In genomic region chr12:112828534-112828933, GRCh38 we compare ENCODE assay signal across 24 cellular contexts. TPM values are rescaled to one million over a fixed set of nuclear protein-coding genes. Genes with fewer than 3 reads are reported as not detected.
"Had no signal": no experiment of that assay in that cellular context is flagged by ENCODE, and none has a peak within 500 bp of the region (broad histone marks: within the 10 kb centered on the region; RNA-seq: fewer than 3 reads in every experiment).

No MANE protein-coding gene starts in this region.

- H3K36me3 Mint-ChIP-seq: activated naive CD4-positive, alpha-beta T cell treated with anti-CD3 and anti-CD28 coated beads, Interleukin-2, amount 50 U/mL, for 24 hours; naive thymus-derived CD4-positive, alpha-beta T cell; stimulated activated effector memory CD8-positive, alpha-beta T cell treated with anti-CD3 and anti-CD28 coated beads, Interleukin-12 subunit alpha, Interleukin-12 subunit beta, amount 100 ng/mL, for 72 hours had no signal

- H3K9me3 Mint-ChIP-seq: activated naive CD4-positive, alpha-beta T cell treated with anti-CD3 and anti-CD28 coated beads, Interleukin-2, amount 50 U/mL, for 24 hours; naive thymus-derived CD4-positive, alpha-beta T cell; neural crest cell; stimulated activated effector memory CD8-positive, alpha-beta T cell treated with anti-CD3 and anti-CD28 coated beads, Interleukin-12 subunit alpha, Interleukin-12 subunit beta, amount 100 ng/mL, for 72 hours; stimulated activated naive CD8-positive, alpha-beta T cell treated with anti-CD3 and anti-CD28 coated beads, Interleukin-15, amount 100 ng/mL, for 72 hours had no signal

- DNase-seq: activated CD4-positive, alpha-beta T cell treated with anti-CD3 and anti-CD28 coated beads, Interleukin-2, amount 50 U/mL, for 1 hour; activated CD4-positive, CD25-positive, alpha-beta regulatory T cell treated with anti-CD3 and anti-CD28 coated beads, Interleukin-2, amount 50 U/mL, for 72 hours; activated CD8-positive, alpha-beta T cell treated with anti-CD3 and anti-CD28 coated beads, Interleukin-2, amount 10 ng/mL, durations not matched to agents 7 days and 5 days; activated gamma-delta T cell treated with Interleukin-2 at 50 U/mL for 16 hours; aorta; brain microvascular endothelial cell; caudate nucleus; dermis blood vessel endothelial cell; effector CD8-positive, alpha-beta T cell; foreskin melanocyte; hippocampal formation; left ventricle myocardium inferior; naive thymus-derived CD4-positive, alpha-beta T cell; posterior cingulate gyrus; right lobe of liver; small intestine; stimulated activated CD4-positive, alpha-beta T cell treated with anti-CD3 and anti-CD28 coated beads, Interleukin-2, amount 100 ng/mL, for 24 hours; stimulated activated naive CD8-positive, alpha-beta T cell treated with anti-CD3 and anti-CD28 coated beads, Interleukin-15, amount 100 ng/mL, for 72 hours; tibial artery; WERI-Rb-1 had no signal

- H3K4me3 Mint-ChIP-seq: activated CD8-positive, alpha-beta T cell treated with anti-CD3 and anti-CD28 coated beads, Interleukin-2, amount 10 ng/mL, durations not matched to agents 7 days and 5 days; activated naive CD4-positive, alpha-beta T cell treated with anti-CD3 and anti-CD28 coated beads, Interleukin-2, amount 50 U/mL, for 24 hours; naive thymus-derived CD4-positive, alpha-beta T cell; neural crest cell; stimulated activated effector memory CD8-positive, alpha-beta T cell treated with anti-CD3 and anti-CD28 coated beads, Interleukin-12 subunit alpha, Interleukin-12 subunit beta, amount 100 ng/mL, for 72 hours; stimulated activated naive CD8-positive, alpha-beta T cell treated with anti-CD3 and anti-CD28 coated beads, Interleukin-15, amount 100 ng/mL, for 72 hours had no signal

- H3K4me1 Mint-ChIP-seq: activated naive CD4-positive, alpha-beta T cell treated with anti-CD3 and anti-CD28 coated beads, Interleukin-2, amount 50 U/mL, for 24 hours; naive thymus-derived CD4-positive, alpha-beta T cell; neural crest cell; stimulated activated effector memory CD8-positive, alpha-beta T cell treated with anti-CD3 and anti-CD28 coated beads, Interleukin-12 subunit alpha, Interleukin-12 subunit beta, amount 100 ng/mL, for 72 hours; stimulated activated naive CD8-positive, alpha-beta T cell treated with anti-CD3 and anti-CD28 coated beads, Interleukin-15, amount 100 ng/mL, for 72 hours had no signal

- H3K27ac ChIP-seq: brain microvascular endothelial cell, left ventricle myocardium inferior, right lobe of liver, tibial artery, WERI-Rb-1 had no signal

- H3K4me3 ChIP-seq: left ventricle myocardium inferior, right lobe of liver, tibial artery had no signal

- ATAC-seq: activated CD8-positive, alpha-beta T cell treated with anti-CD3 and anti-CD28 coated beads, Interleukin-2, amount 10 ng/mL, durations not matched to agents 7 days and 5 days; naive thymus-derived CD4-positive, alpha-beta T cell; right lobe of liver; stimulated activated effector memory CD8-positive, alpha-beta T cell treated with anti-CD3 and anti-CD28 coated beads, Interleukin-12 subunit alpha, Interleukin-12 subunit beta, amount 100 ng/mL, for 72 hours; stimulated activated naive CD8-positive, alpha-beta T cell treated with anti-CD3 and anti-CD28 coated beads, Interleukin-15, amount 100 ng/mL, for 72 hours had no signal

- H3K27ac Mint-ChIP-seq: activated CD8-positive, alpha-beta T cell treated with anti-CD3 and anti-CD28 coated beads, Interleukin-2, amount 10 ng/mL, durations not matched to agents 7 days and 5 days; naive thymus-derived CD4-positive, alpha-beta T cell; stimulated activated effector memory CD8-positive, alpha-beta T cell treated with anti-CD3 and anti-CD28 coated beads, Interleukin-12 subunit alpha, Interleukin-12 subunit beta, amount 100 ng/mL, for 72 hours; stimulated activated naive CD8-positive, alpha-beta T cell treated with anti-CD3 and anti-CD28 coated beads, Interleukin-15, amount 100 ng/mL, for 72 hours had no signal

RNA-seq across cellular contexts. Expression of gene RPH3A, which starts 37.0 kb away (rescaled TPM):
- total RNA-seq: activated CD8-positive, alpha-beta T cell treated with anti-CD3 and anti-CD28 coated beads, Interleukin-2, amount 10 ng/mL, durations not matched to agents 7 days and 5 days; dermis blood vessel endothelial cell; left ventricle myocardium inferior; lung microvascular endothelial cell; neural crest cell had no signal
